8 cellular contexts compared by ENCODE assay signal in genomic region chr2:96413067-96413722, GRCh38.
DNase-seq lines count a peak whose midpoint lies in the region; ATAC-seq, FAIRE-seq and TF ChIP-seq lines count a peak whose summit lies in the region.

No MANE protein-coding gene starts in this region.

- no peak overlapping the region for H2AFZ ChIP-seq in smooth muscle cell (ENCODE audit: low read depth)

- H3K27ac ChIP-seq in SJCRH30 (no peak overlapping the region), smooth muscle cell (ENCODE audit: low read depth) (no peak overlapping the region)

- H3F3A ChIP-seq in smooth muscle cell (ENCODE audit: low read depth): no peaks in the 10 kb centered on the region

- no peak overlapping the region for H3K4me2 ChIP-seq in smooth muscle cell

- no peaks in the 10 kb centered on the region for H3K36me3 ChIP-seq in HAP-1 (replicated peaks)
- no peaks in the 10 kb centered on the region for H3K36me3 ChIP-seq in SJCRH30
- H3K36me3 ChIP-seq in smooth muscle cell (ENCODE audit: low read depth): no peaks in the 10 kb centered on the region

- DNase-seq in HAP-1 (ENCODE audit: low spot score in 2 of 2): peak; percentile 43 to 54
- no peak for DNase-seq in SJCRH30
- peak; percentile 48 for DNase-seq in hepatic stellate cell (ENCODE audit: low spot score)
- DNase-seq in smooth muscle cell (lab: John Stamatoyannopoulos, UW; ENCODE audit: unreplicated experiment): no peak
- DNase-seq in NCI-H82 treated with DMSO at 0.1 percent for 48 hours (lab: John Stamatoyannopoulos, UW; ENCODE audit: unreplicated experiment): no peak
- no peak for DNase-seq in SW480 (ENCODE audit: low spot score)
- no peak for DNase-seq in urothelium cell line (ENCODE audit: low spot score)

- H3K27me3 ChIP-seq in HAP-1 (ENCODE audit: low read depth): no peaks in the 10 kb centered on the region
- H3K27me3 ChIP-seq in SJCRH30: no peaks in the 10 kb centered on the region
- no peaks in the 10 kb centered on the region for H3K27me3 ChIP-seq in smooth muscle cell (ENCODE audit: low read depth)

- 92% methylated on average over 7 of the region's 7 CpGs for WGBS in smooth muscle cell (ENCODE audit: low lambda C conversion rate)

- TF ChIP-seq CTCF in smooth muscle cell (IDR thresholded peaks at IDR 0.05; ENCODE audit: borderline replicate concordance, insufficient read depth, poor library complexity, severe bottlenecking): no peak

- ATAC-seq in GM19467 (IDR thresholded peaks at IDR 0.05; ENCODE audit: unreplicated experiment): no peak

- in situ Hi-C loops in HAP-1 (cut with MboI; ENCODE audit: low sequenced_read_pairs): loop anchor here (5.0 kb wide), 1 partner anchor 94 kb away; the partner anchor contains the start of gene NEURL3

- no peak overlapping the region for H3K9ac ChIP-seq in smooth muscle cell (ENCODE audit: low read depth)

- no peaks in the 10 kb centered on the region for H4K20me1 ChIP-seq in smooth muscle cell (ENCODE audit: low read depth)

- FAIRE-seq in urothelium cell line (lab: Jason Lieb, UNC): no peak

- H3K79me2 ChIP-seq in smooth muscle cell (ENCODE audit: low read depth): no peaks in the 10 kb centered on the region

- H3K4me1 ChIP-seq in HAP-1 (peaks cover 21% of the 10 kb centered on the region), SJCRH30 (no peaks in the 10 kb centered on the region), smooth muscle cell (ENCODE audit: low read depth) (no peaks in the 10 kb centered on the region)

- H3K9me3 ChIP-seq in HAP-1 (no peaks in the 10 kb centered on the region), SJCRH30 (replicated peaks) (no peaks in the 10 kb centered on the region), smooth muscle cell (replicated peaks; ENCODE audit: low read depth) (no peaks in the 10 kb centered on the region)

- peak overlapping the region; percentile 21 for H3K4me3 ChIP-seq in HAP-1
- peak overlapping the region; percentile 49 for H3K4me3 ChIP-seq in SJCRH30
- H3K4me3 ChIP-seq in smooth muscle cell: peak overlapping the region; percentile 38

Comparison
In these comparisons a context has a peak if more than half of its experiments do, and no peak if none do; other contexts are left out.
1. DNase-seq: peak in HAP-1 (2 of 2) and hepatic stellate cell (single experiment); none in SJCRH30 (0 of 2), smooth muscle cell (single experiment), NCI-H82 treated with DMSO at 0.1 percent for 48 hours (single experiment), SW480 (single experiment) and urothelium cell line (single experiment).
2. Peak in every context shown above with its lines, with median percentiles within 50 percentile points of each other: H3K4me3 ChIP-seq.